Comparison of ENCODE assay signal across 15 cellular contexts in genomic region chr3:170717410-170718402, GRCh38.
DNase-seq lines count a peak whose midpoint lies in the region; ATAC-seq, FAIRE-seq and TF ChIP-seq lines count a peak whose summit lies in the region.
"Had no signal": no experiment of that assay in that cellular context is flagged by ENCODE, and none has a peak within 500 bp of the region (broad histone marks: within the 10 kb centered on the region; RNA-seq: fewer than 3 reads in every experiment).

No MANE protein-coding gene starts in this region.

- H3K9ac ChIP-seq in keratinocyte (ENCODE audit: control insufficient read depth, extremely low read depth, insufficient read depth, low read length), result no peak overlapping the region

- peaks cover 57% of the 10 kb centered on the region for H3K4me1 ChIP-seq in ACC112 (ENCODE audit: control insufficient read depth, insufficient read depth, low read length, unreplicated experiment)
- peaks cover 32% of the 10 kb centered on the region for H3K4me1 ChIP-seq in keratinocyte (ENCODE audit: control insufficient read depth, extremely low read depth, insufficient read depth, low read length)
- no peaks in the 10 kb centered on the region for H3K4me1 ChIP-seq in vagina

- DNase-seq in MG63 (peak; percentile 80), brain microvascular endothelial cell (peak; percentile 47), keratinocyte (ENCODE audit: low read depth, low spot score) (no peak), SHP77 treated with DMSO at 0.1 percent for 48 hours (lab: John Stamatoyannopoulos, UW) (no peak), vagina (ENCODE audit: extremely low spot score in 2 of 2) (no peak)
- DNase-seq: activated CD8-positive, alpha-beta memory T cell treated with anti-CD3 and anti-CD28 coated beads, Interleukin-2, amount 50 U/mL, for 4 hours; activated naive CD4-positive, alpha-beta T cell treated with anti-CD3 and anti-CD28 coated beads, Interleukin-2, amount 10 ng/mL, durations not matched to agents 7 days and 5 days; NCI-H1048; NCI-H510A treated with DMSO at 0.1 percent for 48 hours; stimulated activated naive CD4-positive, alpha-beta T cell treated with Interleukin-2 at 50 U/mL for 16 hours had no signal

- H3K9me1 ChIP-seq in keratinocyte (ENCODE audit: control insufficient read depth, extremely low read depth, insufficient read depth, low read length), result no peaks in the 10 kb centered on the region

- H4K20me1 ChIP-seq in keratinocyte (ENCODE audit: control insufficient read depth, extremely low read depth, insufficient read depth, low read length), result no peaks in the 10 kb centered on the region

- peaks cover 35% of the 10 kb centered on the region for H3K79me2 ChIP-seq in ACC112 (ENCODE audit: control insufficient read depth, insufficient read depth, low read length, unreplicated experiment)
- no peaks in the 10 kb centered on the region for H3K79me2 ChIP-seq in keratinocyte (ENCODE audit: control insufficient read depth, insufficient read depth, low read length)

- intact Hi-C loops in vagina (cut with DNase I), result no loop called here

- no peak for TF ChIP-seq POLR2A in vagina (IDR thresholded peaks at IDR 0.05)

- H3K4me3 ChIP-seq in ACC112 (ENCODE audit: low read depth, low read length) (no peak overlapping the region), MG63 (no peak overlapping the region), brain microvascular endothelial cell (ENCODE audit: low read depth, low read length) (no peak overlapping the region), keratinocyte (ENCODE audit: control insufficient read depth in 2 of 3, extremely low read depth in 1 of 3, insufficient read depth in 2 of 3, low read depth in 1 of 3, low read length in 3 of 3) (no peak overlapping the region), vagina (no peak overlapping the region)

- ATAC-seq in HG03039 (IDR thresholded peaks at IDR 0.05; ENCODE audit: unreplicated experiment) (no peak), HG02610 (IDR thresholded peaks at IDR 0.05; ENCODE audit: unreplicated experiment) (no peak)
- ATAC-seq: activated CD4-positive, CD25-positive, alpha-beta regulatory T cell treated with anti-CD3 and anti-CD28 coated beads, Interleukin-2, amount 50 U/mL, for 24 hours had no signal

- H3K36me3 ChIP-seq in ACC112 (ENCODE audit: insufficient read depth, low read length) (peaks cover 11% of the 10 kb centered on the region), MG63 (peaks cover 38% of the 10 kb centered on the region), brain microvascular endothelial cell (replicated peaks) (no peaks in the 10 kb centered on the region), keratinocyte (ENCODE audit: control insufficient read depth in 2 of 2, extremely low read depth in 1 of 2, insufficient read depth in 2 of 2, low read length in 2 of 2) (no peaks in the 10 kb centered on the region), vagina (no peaks in the 10 kb centered on the region)

- in situ Hi-C loops in brain microvascular endothelial cell (cut with HindIII; ENCODE audit: low pct_ligation_motif_present, low sequenced_read_pairs), result no loop called here

- dilution Hi-C loops in keratinocyte (cut with MboI; ENCODE audit: extremely low pct_ligation_motif_present, low sequenced_read_pairs), result no loop called here

- no peaks in the 10 kb centered on the region for H3K27me3 ChIP-seq in ACC112 (ENCODE audit: insufficient read depth, low read length)
- H3K27me3 ChIP-seq in MG63, result no peaks in the 10 kb centered on the region
- H3K27me3 ChIP-seq in brain microvascular endothelial cell (replicated peaks), result no peaks in the 10 kb centered on the region
- no peaks in the 10 kb centered on the region for H3K27me3 ChIP-seq in keratinocyte (ENCODE audit: control insufficient read depth, extremely low read depth, insufficient read depth, low read length)
- no peaks in the 10 kb centered on the region for H3K27me3 ChIP-seq in vagina

- FAIRE-seq in keratinocyte (lab: Jason Lieb, UNC), result peak; percentile 32
- FAIRE-seq: urothelium cell line had no signal

- H3K27ac ChIP-seq in ACC112 (ENCODE audit: low read depth, low read length) (peak overlapping the region; percentile 7), brain microvascular endothelial cell (no peak overlapping the region), keratinocyte (ENCODE audit: control insufficient read depth, insufficient read depth, low read length) (no peak overlapping the region), vagina (no peak overlapping the region)

- TF ChIP-seq CTCF in brain microvascular endothelial cell (IDR thresholded peaks at IDR 0.05; ENCODE audit: low read depth, low read length, missing control alignments) (no peak), keratinocyte (optimal IDR thresholded peaks at IDR 0.05 in 1 of 3, IDR thresholded peaks at IDR 0.05 in 1 of 3, conservative IDR thresholded peaks at IDR 0.05 in 1 of 3; ENCODE audit: extremely low read depth in 1 of 3, insufficient read depth in 2 of 3, low read length in 3 of 3) (no peak), vagina (IDR thresholded peaks at IDR 0.05) (no peak)

- no peak overlapping the region for H2AFZ ChIP-seq in ACC112 (ENCODE audit: low read length, unreplicated experiment)
- H2AFZ ChIP-seq in keratinocyte (ENCODE audit: control insufficient read depth, low read length), result no peak overlapping the region

- H3K4me2 ChIP-seq in keratinocyte (ENCODE audit: control insufficient read depth, extremely low read depth, insufficient read depth, low read depth, low read length), result no peak overlapping the region

- peaks cover 7% of the 10 kb centered on the region; the same call in 1 of the 2 replicates for H3K9me3 ChIP-seq in MG63
- no peaks in the 10 kb centered on the region for H3K9me3 ChIP-seq in keratinocyte (ENCODE audit: control insufficient read depth, low read depth, low read length)
- no peaks in the 10 kb centered on the region for H3K9me3 ChIP-seq in vagina

Comparison
In these comparisons a context has a peak if more than half of its experiments do, and no peak if none do; other contexts are left out.
1. DNase-seq: peak in MG63 (single experiment) and brain microvascular endothelial cell (single experiment); none in keratinocyte (single experiment), SHP77 treated with DMSO at 0.1 percent for 48 hours (single experiment) and vagina (0 of 2).